Comparison of ENCODE assay signal across 13 cellular contexts in genomic region chr7:117837841-117838240, GRCh38. TPM values are rescaled to one million over a fixed set of nuclear protein-coding genes. Genes with fewer than 3 reads are reported as not detected.
DNase-seq lines count a peak whose midpoint lies in the region; ATAC-seq and TF ChIP-seq lines count a peak whose summit lies in the region.
"Had no signal": no experiment of that assay in that cellular context is flagged by ENCODE, and none has a peak within 500 bp of the region (broad histone marks: within the 10 kb centered on the region; RNA-seq: fewer than 3 reads in every experiment).

No MANE protein-coding gene starts in this region.

- ATAC-seq in HG02798 (IDR thresholded peaks at IDR 0.05; ENCODE audit: poor library complexity, unreplicated experiment) (peak; percentile 80), HG03521 (IDR thresholded peaks at IDR 0.05; ENCODE audit: unreplicated experiment) (peak; percentile 71), omental fat pad (ENCODE audit: low FRiP score) (no peak)

- no peak for TF ChIP-seq CTCF in colonic mucosa (IDR thresholded peaks at IDR 0.05)
- no peak for TF ChIP-seq CTCF in omental fat pad (IDR thresholded peaks at IDR 0.05)

- H3K9ac ChIP-seq in colonic mucosa (ENCODE audit: low read depth in 2 of 2, low read length in 2 of 2), result no peak overlapping the region

- H3K36me3 ChIP-seq in colonic mucosa, result no peaks in the 10 kb centered on the region

- no peak overlapping the region for H3K27ac ChIP-seq in colonic mucosa

- H3K27me3 ChIP-seq in colonic mucosa, result no peaks in the 10 kb centered on the region

- H3K4me1 ChIP-seq in colonic mucosa, result no peaks in the 10 kb centered on the region

- DNase-seq in NCI-H748 (lab: John Stamatoyannopoulos, UW; ENCODE audit: unreplicated experiment) (peak; percentile 68), NCI-H748 treated with DMSO at 0.1 percent for 48 hours (lab: John Stamatoyannopoulos, UW) (no peak), colonic mucosa (no peak), HuH-7 (ENCODE audit: low spot score) (no peak), omental fat pad (ENCODE audit: low spot score) (no peak), anterior cingulate cortex (lab: John Stamatoyannopoulos, UW) (no peak)
- DNase-seq: 8988T; activated B cell treated with CpG ODN at 0.5 μM for 24 hours; activated naive CD8-positive, alpha-beta T cell treated with anti-CD3 and anti-CD28 coated beads, Interleukin-2, amount 10 ng/mL, durations not matched to agents 7 days and 5 days; effector CD8-positive, alpha-beta T cell; hypothalamus had no signal

- intact Hi-C loops in colonic mucosa (cut with DNase I), result loop anchor here (2.0 kb wide), 1 partner anchor 13 kb away; no protein-coding TSS in a partner anchor

- no peaks in the 10 kb centered on the region for H3K9me3 ChIP-seq in colonic mucosa

- no peak overlapping the region for H3K4me3 ChIP-seq in colonic mucosa

RNA-seq across cellular contexts. Expression of gene CTTNBP2, which starts 35.4 kb away (rescaled TPM):
- 1 to 10 TPM; 1.5 to 1.8 TPM for total RNA-seq in colonic mucosa
- 10 to 100 TPM in 3 of 4 donors, 1 to 10 TPM in 1; 4.7 to 15.1 (median 13.0) TPM for total RNA-seq in omental fat pad
- total RNA-seq: activated naive CD8-positive, alpha-beta T cell treated with anti-CD3 and anti-CD28 coated beads, Interleukin-2, amount 10 ng/mL, durations not matched to agents 7 days and 5 days had no signal
